Comparison of ENCODE assay signal across 18 cellular contexts in the genomic region with DNA sequence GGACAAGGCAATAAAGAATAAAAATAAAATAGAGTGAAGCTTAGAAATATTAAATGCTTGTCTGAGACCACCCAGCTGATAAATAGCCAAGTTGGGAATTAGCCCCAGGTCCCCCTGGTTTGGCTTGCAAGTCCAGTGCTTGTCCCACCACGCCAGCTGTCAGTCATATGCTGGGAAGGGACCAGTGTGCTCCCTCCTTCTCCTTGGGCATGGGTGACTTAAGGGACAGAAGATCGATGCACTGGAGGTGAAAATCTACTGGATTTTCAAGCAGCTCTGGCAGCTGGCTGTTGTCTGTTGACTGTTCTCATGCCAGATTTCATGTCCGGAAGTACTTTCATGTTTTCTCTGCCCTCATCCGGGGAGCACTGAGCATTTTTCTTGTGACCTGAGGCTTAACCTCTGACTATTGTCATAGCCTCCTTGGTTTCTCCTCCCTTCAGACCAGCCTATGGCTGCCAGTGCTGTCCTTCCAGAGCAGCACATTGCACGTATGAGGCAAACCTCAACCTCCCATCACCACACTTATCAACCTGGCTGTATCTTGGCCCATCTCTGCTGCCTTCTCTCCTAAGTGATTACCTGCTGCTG. TPM values are rescaled to one million over a fixed set of nuclear protein-coding genes. Genes with fewer than 3 reads are reported as not detected.
DNase-seq lines count a peak whose midpoint lies in the region; ATAC-seq, FAIRE-seq and TF ChIP-seq lines count a peak whose summit lies in the region.
"Had no signal": no experiment of that assay in that cellular context is flagged by ENCODE, and none has a peak within 500 bp of the region (broad histone marks: within the 10 kb centered on the region; RNA-seq: fewer than 3 reads in every experiment).

No MANE protein-coding gene starts in this region.

- TF ChIP-seq RAD21 in A549 (conservative IDR thresholded peaks at IDR 0.05 in 1 of 2, IDR thresholded peaks at IDR 0.05 in 1 of 2): no peak

- no peak overlapping the region for H3K27ac Mint-ChIP-seq in MCF 10A (ENCODE audit: low read depth, unreplicated experiment)
- H3K27ac Mint-ChIP-seq in natural killer cell treated with Interleukin-12 subunit alpha and Interleukin-12 subunit beta and Interleukin-15 and Interleukin-18, amount 100 ng/mL, for 72 hours: no peak overlapping the region
- H3K27ac Mint-ChIP-seq in CD4-positive, alpha-beta memory T cell: no peak overlapping the region
- H3K27ac Mint-ChIP-seq: memory B cell had no signal

- no peaks in the 10 kb centered on the region for H3K27me3 Mint-ChIP-seq in MCF 10A (ENCODE audit: insufficient read depth, unreplicated experiment)
- H3K27me3 Mint-ChIP-seq in natural killer cell treated with Interleukin-12 subunit alpha and Interleukin-12 subunit beta and Interleukin-15 and Interleukin-18, amount 100 ng/mL, for 72 hours: peaks cover 18 to 20% of the 10 kb centered on the region in 2 donors
- H3K27me3 Mint-ChIP-seq in CD4-positive, alpha-beta memory T cell: peaks cover 2 to 11% of the 10 kb centered on the region in 2 donors

- H3K4me2 ChIP-seq in A549: no peak overlapping the region

- H3K27me3 ChIP-seq in muscle layer of duodenum (ENCODE audit: low read depth, low read length) (no peaks in the 10 kb centered on the region), testis (no peaks in the 10 kb centered on the region)
- no peaks in the 10 kb centered on the region for H3K27me3 ChIP-seq in CD4-positive, alpha-beta memory T cell (ENCODE audit: insufficient read depth, low read length)
- H3K27me3 ChIP-seq: dorsolateral prefrontal cortex, Peyer's patch, suprapubic skin had no signal

- H3K4me1 Mint-ChIP-seq in MCF 10A (ENCODE audit: insufficient read depth, unreplicated experiment): peaks cover 12% of the 10 kb centered on the region
- H3K4me1 Mint-ChIP-seq in natural killer cell treated with Interleukin-12 subunit alpha and Interleukin-12 subunit beta and Interleukin-15 and Interleukin-18, amount 100 ng/mL, for 72 hours (ENCODE audit: low read depth in 2 of 2): no peaks in the 10 kb centered on the region
- no peaks in the 10 kb centered on the region for H3K4me1 Mint-ChIP-seq in CD4-positive, alpha-beta memory T cell
- H3K4me1 Mint-ChIP-seq: memory B cell had no signal

- H3K4me3 ChIP-seq in A549 (no peak overlapping the region), muscle layer of duodenum (ENCODE audit: low read depth in 1 of 2, low read length in 2 of 2) (peak overlapping the region in 1 of 2 donors; percentile 29), testis (no peak overlapping the region)
- no peak overlapping the region for H3K4me3 ChIP-seq in CD4-positive, alpha-beta memory T cell (ENCODE audit: low read length in 2 of 2)
- H3K4me3 ChIP-seq: dorsolateral prefrontal cortex, Peyer's patch, suprapubic skin had no signal

- TF ChIP-seq EP300 in A549 (IDR thresholded peaks at IDR 0.05): no peak

- no peak for FAIRE-seq in A549 (lab: Jason Lieb, UNC)

- intact Hi-C loops in MCF 10A (cut with micrococcal nuclease): no loop called here
- intact Hi-C loops in testis (cut with DNase I; ENCODE audit: low total_unique reads): no loop called here
- intact Hi-C loops in CD4-positive, alpha-beta memory T cell (cut with micrococcal nuclease): no loop called here

- CTCF ChIA-PET in A549 (lab: Yijun Ruan, JAX) (interaction anchor here (0.6 to 2.2 kb wide), 4 partner anchors 10 to 56 kb away, joined by 3 to 8 read pairs (median 4); no protein-coding TSS in a partner anchor), MCF 10A (lab: Yijun Ruan, JAX) (interaction anchor here (0.9 to 1.0 kb wide), 2 partner anchors 8 to 38 kb away, joined by 3 to 6 read pairs; no protein-coding TSS in a partner anchor)
- CTCF ChIA-PET in CD4-positive, alpha-beta memory T cell (lab: Charles Lee; ENCODE audit: partially characterized antibody): no interaction called here

- peak; percentile 28 to 37; a peak in 3 of 6 replicates for ATAC-seq in A549
- ATAC-seq in natural killer cell treated with Interleukin-12 subunit alpha and Interleukin-12 subunit beta and Interleukin-15 and Interleukin-18, amount 100 ng/mL, for 72 hours: no peak

- H3K27ac ChIP-seq in A549: no peak overlapping the region
- H3K27ac ChIP-seq in muscle layer of duodenum (ENCODE audit: low read length): peak overlapping the region; percentile 26
- H3K27ac ChIP-seq in testis: no peak overlapping the region
- no peak overlapping the region for H3K27ac ChIP-seq in CD4-positive, alpha-beta memory T cell (ENCODE audit: low read depth, low read length)
- H3K27ac ChIP-seq: dorsolateral prefrontal cortex, suprapubic skin had no signal

- WGBS in A549 (ENCODE audit: missing lambda C conversion rate): 42% methylated on average over 5 of the region's 5 CpGs
- WGBS in testis, 2 donors: 37 to 54% methylated on average over 5 of the region's 5 CpGs

- no peak overlapping the region for H3K4me3 Mint-ChIP-seq in MCF 10A (ENCODE audit: unreplicated experiment)
- no peak overlapping the region for H3K4me3 Mint-ChIP-seq in natural killer cell treated with Interleukin-12 subunit alpha and Interleukin-12 subunit beta and Interleukin-15 and Interleukin-18, amount 100 ng/mL, for 72 hours
- H3K4me3 Mint-ChIP-seq in CD4-positive, alpha-beta memory T cell: no peak overlapping the region
- H3K4me3 Mint-ChIP-seq: memory B cell had no signal

- DNase-seq in A549 (ENCODE audit: low read depth in 1 of 2, low spot score in 1 of 2): no peak
- peak; percentile 15 for DNase-seq in HT-29 (ENCODE audit: low spot score)
- DNase-seq in MCF 10A (ENCODE audit: unreplicated experiment): peak; percentile 37
- no peak for DNase-seq in natural killer cell treated with Interleukin-12 subunit alpha and Interleukin-12 subunit beta and Interleukin-15 and Interleukin-18, amount 100 ng/mL, for 72 hours (ENCODE audit: low spot score)
- no peak for DNase-seq in testis
- no peak for DNase-seq in CD4-positive, alpha-beta memory T cell
- no peak for DNase-seq in KG1 (lab: John Stamatoyannopoulos, UW)
- DNase-seq: activated T-cell treated with anti-CD3 and anti-CD28 coated beads, Interleukin-2, amount 50 U/mL, for 48 hours; AML-193; amniotic stem cell; dorsolateral prefrontal cortex; NCI-H1092 treated with DMSO at 0.1 percent for 48 hours; Peyer's patch; T-helper 1 cell had no signal

- POLR2A ChIA-PET in A549 (lab: Yijun Ruan, JAX): no interaction called here
- POLR2A ChIA-PET in MCF 10A (lab: Yijun Ruan, JAX): interaction anchor here (0.6 to 0.7 kb wide), 2 partner anchors 15 to 89 kb away, joined by 3 read pairs; no protein-coding TSS in a partner anchor
- POLR2A ChIA-PET in CD4-positive, alpha-beta memory T cell (lab: Charles Lee; ENCODE audit: partially characterized antibody): no interaction called here

- H3K36me3 Mint-ChIP-seq in MCF 10A (ENCODE audit: insufficient read depth, unreplicated experiment): no peaks in the 10 kb centered on the region
- no peaks in the 10 kb centered on the region for H3K36me3 Mint-ChIP-seq in natural killer cell treated with Interleukin-12 subunit alpha and Interleukin-12 subunit beta and Interleukin-15 and Interleukin-18, amount 100 ng/mL, for 72 hours
- H3K36me3 Mint-ChIP-seq in CD4-positive, alpha-beta memory T cell: no peaks in the 10 kb centered on the region
- H3K36me3 Mint-ChIP-seq: memory B cell had no signal

- H3K4me1 ChIP-seq in A549: peaks cover 4% of the 10 kb centered on the region; the same call in 1 of the 3 replicates
- H3K4me1 ChIP-seq in muscle layer of duodenum (ENCODE audit: control insufficient read depth in 1 of 2, insufficient read depth in 2 of 2, low read length in 2 of 2): peaks cover 0 to 44% of the 10 kb centered on the region in 2 donors
- H3K4me1 ChIP-seq in testis: peaks cover 13% of the 10 kb centered on the region
- no peaks in the 10 kb centered on the region for H3K4me1 ChIP-seq in CD4-positive, alpha-beta memory T cell (ENCODE audit: insufficient read depth, low read length)
- H3K4me1 ChIP-seq: Peyer's patch, suprapubic skin had no signal

- TF ChIP-seq CTCF in A549 (IDR thresholded peaks at IDR 0.05) (no peak), MCF 10A (IDR thresholded peaks at IDR 0.05; ENCODE audit: unreplicated experiment) (no peak), testis (IDR thresholded peaks at IDR 0.05) (no peak)

- TF ChIP-seq POLR2A in A549 (IDR thresholded peaks at IDR 0.05; ENCODE audit: low read length) (no peak), testis (IDR thresholded peaks at IDR 0.05) (no peak)

- peaks cover 2 to 12% of the 10 kb centered on the region in 2 donors for H3K36me3 ChIP-seq in muscle layer of duodenum (ENCODE audit: control insufficient read depth in 1 of 2, insufficient read depth in 2 of 2, low read length in 2 of 2)
- H3K36me3 ChIP-seq in testis (ENCODE audit: low read depth, missing control alignments): no peaks in the 10 kb centered on the region
- H3K36me3 ChIP-seq in CD4-positive, alpha-beta memory T cell (ENCODE audit: insufficient read depth, low read length): no peaks in the 10 kb centered on the region
- H3K36me3 ChIP-seq: Peyer's patch, suprapubic skin had no signal

- H3K9me3 ChIP-seq in A549: no peaks in the 10 kb centered on the region
- no peaks in the 10 kb centered on the region for H3K9me3 ChIP-seq in muscle layer of duodenum (ENCODE audit: control insufficient read depth in 1 of 2, low read length in 2 of 2)
- H3K9me3 ChIP-seq in testis: no peaks in the 10 kb centered on the region
- no peaks in the 10 kb centered on the region for H3K9me3 ChIP-seq in CD4-positive, alpha-beta memory T cell (ENCODE audit: control insufficient read depth in 1 of 2, low read length in 2 of 2)
- H3K9me3 ChIP-seq: Peyer's patch, suprapubic skin had no signal

- BruUV-seq in MCF 10A (replicated peaks; lab: Mats Ljungman, UMichigan): no TSS peak

- no peaks in the 10 kb centered on the region for H3K9me3 Mint-ChIP-seq in MCF 10A (ENCODE audit: unreplicated experiment)
- no peaks in the 10 kb centered on the region for H3K9me3 Mint-ChIP-seq in natural killer cell treated with Interleukin-12 subunit alpha and Interleukin-12 subunit beta and Interleukin-15 and Interleukin-18, amount 100 ng/mL, for 72 hours
- H3K9me3 Mint-ChIP-seq in CD4-positive, alpha-beta memory T cell: no peaks in the 10 kb centered on the region
- H3K9me3 Mint-ChIP-seq: memory B cell had no signal

RNA-seq across cellular contexts. Expression of a gene that starts 12.4 kb away (rescaled TPM):
- polyA plus RNA-seq in A549 (2011; rRNA removed) (0.03 TPM in 1 of 2 replicates, not detected in the other), A549 (2017; fragmentation: RNase III; extraction: RNeasy Plus Mini Kit Qiagen cat#74134 plus additional on column Dnase treatment) (not detected in 3 replicates), testis (ENCODE audit: insufficient read depth, low read depth, low replicate concordance) (39.4 TPM)
- not detected in 2 replicates for polyA plus RNA-seq in A549 (2012; cell fraction: cytosol; rRNA removed)
- polyA plus RNA-seq in A549 (2012; cell fraction: nucleus; rRNA removed): 0.04 TPM in 1 of 2 replicates, not detected in the other
- polyA minus RNA-seq in A549 (2011; rRNA and poly(A)+ RNA removed): not detected in 2 replicates
- total RNA-seq in HT-29 (2014; rRNA removed; shearing (Covaris generic)): not detected in 2 replicates
- total RNA-seq in MCF 10A (2022) (not detected in 2 replicates), testis (10 to 100 TPM; 31.4 to 46.3 TPM)
- total RNA-seq in natural killer cell treated with Interleukin-12 subunit alpha and Interleukin-12 subunit beta and Interleukin-15 and Interleukin-18, amount 100 ng/mL, for 72 hours: not detected
- total RNA-seq in CD4-positive, alpha-beta memory T cell: not detected
- polyA plus RNA-seq in CD4-positive, alpha-beta memory T cell: not detected
- total RNA-seq: NCI-H460 had no signal

RNA-seq across cellular contexts. Expression of a gene that starts 21.4 kb away (rescaled TPM):
- polyA plus RNA-seq in A549 (2011; rRNA removed): 96.2 and 127 TPM in 2 replicates
- 42.6 and 45.1 TPM in 2 replicates for polyA plus RNA-seq in A549 (2012; cell fraction: cytosol; rRNA removed)
- polyA plus RNA-seq in A549 (2012; cell fraction: nucleus; rRNA removed): 16.6 and 35.3 TPM in 2 replicates
- polyA plus RNA-seq in A549 (2017; fragmentation: RNase III; extraction: RNeasy Plus Mini Kit Qiagen cat#74134 plus additional on column Dnase treatment): 133 to 142 TPM (median 134 TPM) in 3 replicates
- 40.2 and 41.1 TPM in 2 replicates for polyA minus RNA-seq in A549 (2011; rRNA and poly(A)+ RNA removed)
- 39.2 and 39.9 TPM in 2 replicates for total RNA-seq in HT-29 (2014; rRNA removed; shearing (Covaris generic))
- 157 and 171 TPM in 2 replicates for total RNA-seq in MCF 10A (2022)
- 10 to 100 TPM; 81.5 to 89.5 TPM for total RNA-seq in natural killer cell treated with Interleukin-12 subunit alpha and Interleukin-12 subunit beta and Interleukin-15 and Interleukin-18, amount 100 ng/mL, for 72 hours
- total RNA-seq in testis: 10 to 100 TPM; 22.7 to 24.7 TPM
- polyA plus RNA-seq in testis (ENCODE audit: insufficient read depth, low read depth, low replicate concordance): 42.5 TPM
- 10 to 100 TPM; 26.0 to 27.1 TPM for total RNA-seq in CD4-positive, alpha-beta memory T cell
- 10 to 100 TPM; 28.4 to 29.2 TPM for polyA plus RNA-seq in CD4-positive, alpha-beta memory T cell

RNA-seq across cellular contexts. Expression of a gene that starts 45.2 kb away (rescaled TPM):
- polyA plus RNA-seq in A549 (2011; rRNA removed): 10.0 and 13.8 TPM in 2 replicates
- polyA plus RNA-seq in A549 (2012; cell fraction: cytosol; rRNA removed): 14.8 and 20.2 TPM in 2 replicates
- polyA plus RNA-seq in A549 (2012; cell fraction: nucleus; rRNA removed): 14.9 and 15.3 TPM in 2 replicates
- polyA plus RNA-seq in A549 (2017; fragmentation: RNase III; extraction: RNeasy Plus Mini Kit Qiagen cat#74134 plus additional on column Dnase treatment): 10.6 to 15.0 TPM (median 14.4 TPM) in 3 replicates
- 10.2 and 18.1 TPM in 2 replicates for polyA minus RNA-seq in A549 (2011; rRNA and poly(A)+ RNA removed)
- 6.2 and 6.6 TPM in 2 replicates for total RNA-seq in HT-29 (2014; rRNA removed; shearing (Covaris generic))
- total RNA-seq in MCF 10A (2022): 7.6 and 20.9 TPM in 2 replicates
- total RNA-seq in natural killer cell treated with Interleukin-12 subunit alpha and Interleukin-12 subunit beta and Interleukin-15 and Interleukin-18, amount 100 ng/mL, for 72 hours: 1 to 10 TPM; 2.5 TPM
- total RNA-seq in testis: 10 to 100 TPM; 45.5 to 48.0 TPM
- polyA plus RNA-seq in testis (ENCODE audit: insufficient read depth, low read depth, low replicate concordance): 32.6 TPM
- under 1 TPM; 0.58 to 0.94 TPM for total RNA-seq in CD4-positive, alpha-beta memory T cell
- polyA plus RNA-seq in CD4-positive, alpha-beta memory T cell: under 1 TPM in 1 of 2 donors, not detected in 1; 0.59 TPM

RNA-seq across cellular contexts. Expression of a gene that starts 48.5 kb away (rescaled TPM):
- polyA plus RNA-seq in A549 (2011; rRNA removed) (80.4 and 87.6 TPM in 2 replicates), A549 (2017; fragmentation: RNase III; extraction: RNeasy Plus Mini Kit Qiagen cat#74134 plus additional on column Dnase treatment) (61.3 to 71.1 TPM (median 69.8 TPM) in 3 replicates), testis (ENCODE audit: insufficient read depth, low read depth, low replicate concordance) (60.4 TPM)
- polyA plus RNA-seq in A549 (2012; cell fraction: cytosol; rRNA removed): 54.1 and 67.0 TPM in 2 replicates
- polyA plus RNA-seq in A549 (2012; cell fraction: nucleus; rRNA removed): 87.5 and 112 TPM in 2 replicates
- polyA minus RNA-seq in A549 (2011; rRNA and poly(A)+ RNA removed): 52.5 and 53.4 TPM in 2 replicates
- total RNA-seq in HT-29 (2014; rRNA removed; shearing (Covaris generic)): 131 and 140 TPM in 2 replicates
- total RNA-seq in MCF 10A (2022) (147 and 155 TPM in 2 replicates), testis (10 to 100 TPM; 55.4 to 58.1 TPM)
- 10 to 100 TPM; 50.1 to 54.3 TPM for total RNA-seq in natural killer cell treated with Interleukin-12 subunit alpha and Interleukin-12 subunit beta and Interleukin-15 and Interleukin-18, amount 100 ng/mL, for 72 hours
- total RNA-seq in CD4-positive, alpha-beta memory T cell: 10 to 100 TPM; 25.9 to 29.1 TPM
- polyA plus RNA-seq in CD4-positive, alpha-beta memory T cell: 10 to 100 TPM; 30.3 to 41.4 TPM

Comparison
In these comparisons a context has a peak if more than half of its experiments do, and no peak if none do; other contexts are left out.
1. ATAC-seq: peak in A549 (2 of 2); none in natural killer cell treated with Interleukin-12 subunit alpha and Interleukin-12 subunit beta and Interleukin-15 and Interleukin-18, amount 100 ng/mL, for 72 hours (0 of 2).
2. DNase-seq: peak in HT-29 (single experiment) and MCF 10A (single experiment); none in A549 (0 of 2), natural killer cell treated with Interleukin-12 subunit alpha and Interleukin-12 subunit beta and Interleukin-15 and Interleukin-18, amount 100 ng/mL, for 72 hours (single experiment), testis (single experiment), CD4-positive, alpha-beta memory T cell (0 of 5) and KG1 (single experiment).
3. RNA of a gene that starts 12.4 kb away (total RNA-seq): 31.4 to 46.3 TPM in testis; not detected in HT-29, not detected in MCF 10A, not detected in natural killer cell treated with Interleukin-12 subunit alpha and Interleukin-12 subunit beta and Interleukin-15 and Interleukin-18, amount 100 ng/mL, for 72 hours and not detected in CD4-positive, alpha-beta memory T cell; every median in the first group is over 10 times any median in the second.